ENCODE assay signal across 8 cellular contexts in the genomic region with DNA sequence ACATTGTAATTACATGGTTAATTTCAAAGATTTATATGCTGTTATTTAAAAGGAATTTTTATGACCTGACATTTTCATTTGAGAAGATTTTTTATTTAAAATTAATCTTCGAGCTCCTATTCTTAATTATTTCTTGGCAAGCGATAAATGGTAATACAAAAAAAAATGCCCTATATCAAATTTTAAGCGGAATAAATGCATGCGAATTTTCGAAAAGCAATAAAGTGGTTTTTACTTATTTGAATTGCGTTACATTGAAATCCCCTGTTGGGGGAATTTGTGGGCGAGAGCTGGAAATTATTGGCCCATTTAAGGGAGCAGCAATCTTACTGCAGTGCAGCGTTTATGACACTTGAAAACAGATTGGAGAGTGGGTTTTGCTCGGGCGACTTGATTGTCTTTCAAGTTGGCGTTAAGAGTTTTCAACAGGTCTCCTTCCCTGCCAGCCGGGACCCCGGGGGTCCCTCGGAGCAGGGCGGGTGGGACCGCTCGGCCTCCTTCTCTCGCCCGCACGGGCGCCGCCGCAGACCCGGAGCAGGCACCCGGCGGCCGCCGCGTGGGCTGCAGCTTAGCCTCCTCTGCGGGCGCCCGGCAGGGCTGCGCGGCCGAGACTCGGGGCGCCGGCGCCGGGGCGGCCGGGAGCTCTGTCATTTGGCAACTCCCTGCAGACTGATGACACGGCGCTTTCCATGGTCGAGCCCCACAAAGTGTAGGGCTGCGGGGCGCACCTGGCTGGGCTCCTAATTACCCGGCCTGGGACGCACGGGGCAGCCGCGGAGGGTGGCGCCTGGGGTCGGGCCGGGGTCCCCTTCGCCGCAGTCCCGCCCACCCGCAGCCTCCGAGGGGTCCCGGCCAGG.
DNase-seq lines count a peak whose midpoint lies in the region; ATAC-seq lines count a peak whose summit lies in the region.

No MANE protein-coding gene starts in this region.

- peak overlapping the region; percentile 57 for H3K4me3 ChIP-seq in NT2/D1 (ENCODE audit: insufficient read length, low read depth)
- H3K4me3 ChIP-seq in esophagus (ENCODE audit: low read depth in 1 of 2, low read length in 2 of 2) = peak overlapping the region; percentile 50 to 52
- peak overlapping the region; percentile 74 for H3K4me3 ChIP-seq in neuron (ENCODE audit: low read length)

- H3K9ac ChIP-seq in NT2/D1 (ENCODE audit: insufficient read length, low read depth) = peak overlapping the region; percentile 94

- no peak overlapping the region for H3K27ac ChIP-seq in esophagus (ENCODE audit: low read depth in 2 of 2, low read length in 1 of 2)

- H3K9me3 ChIP-seq in NT2/D1 (ENCODE audit: insufficient read depth, low read length) (no peaks in the 10 kb centered on the region; the same call in 1 of the 2 replicates), esophagus (ENCODE audit: control insufficient read depth in 2 of 2, insufficient read depth in 1 of 2, low read depth in 1 of 2, low read length in 1 of 2) (no peaks in the 10 kb centered on the region), neuron (ENCODE audit: low read length) (no peaks in the 10 kb centered on the region)

- peak overlapping the region; percentile 68 for H2AFZ ChIP-seq in neuron (ENCODE audit: low read depth, low read length)

- DNase-seq in 8988T (peak; percentile 30), NT2/D1 (ENCODE audit: low read depth, low spot score) (no peak), H4 (ENCODE audit: low spot score) (no peak), NOMO-1 treated with dmso at 0.1 percent for 144 hours (lab: John Stamatoyannopoulos, UW; ENCODE audit: unreplicated experiment) (no peak)

- H3K27me3 ChIP-seq in NT2/D1 (ENCODE audit: insufficient read depth, insufficient read length) (no peaks in the 10 kb centered on the region), esophagus (ENCODE audit: control insufficient read depth in 1 of 2, insufficient read depth in 2 of 2, low read length in 2 of 2) (peaks cover 0 to 13% of the 10 kb centered on the region in 2 donors), neuron (ENCODE audit: insufficient read depth, low read length) (no peaks in the 10 kb centered on the region)

- H3K4me1 ChIP-seq in NT2/D1 (ENCODE audit: insufficient read depth, insufficient read length) (no peaks in the 10 kb centered on the region), esophagus (ENCODE audit: control insufficient read depth in 2 of 2, insufficient read depth in 2 of 2, low read length in 1 of 2) (peaks cover 0 to 6% of the 10 kb centered on the region in 2 donors), neuron (ENCODE audit: insufficient read depth, low read length) (peaks cover 46% of the 10 kb centered on the region)

- WGBS in esophagus, 2 donors = 3 to 4% methylated on average over 60 to 61 of the region's 61 CpGs

- ATAC-seq in GM18511 (IDR thresholded peaks at IDR 0.05; ENCODE audit: unreplicated experiment) = peak; percentile 67
- no peak for ATAC-seq in HG02642 (IDR thresholded peaks at IDR 0.05; ENCODE audit: poor library complexity, unreplicated experiment)

- H3K36me3 ChIP-seq in NT2/D1 (ENCODE audit: insufficient read depth, insufficient read length, low read length) (no peaks in the 10 kb centered on the region), esophagus (ENCODE audit: control insufficient read depth in 2 of 2, insufficient read depth in 2 of 2, low read length in 1 of 2) (no peaks in the 10 kb centered on the region), neuron (ENCODE audit: insufficient read depth, low read length) (no peaks in the 10 kb centered on the region)
